Comparison of ENCODE assay signal across 16 cellular contexts in the genomic region with DNA sequence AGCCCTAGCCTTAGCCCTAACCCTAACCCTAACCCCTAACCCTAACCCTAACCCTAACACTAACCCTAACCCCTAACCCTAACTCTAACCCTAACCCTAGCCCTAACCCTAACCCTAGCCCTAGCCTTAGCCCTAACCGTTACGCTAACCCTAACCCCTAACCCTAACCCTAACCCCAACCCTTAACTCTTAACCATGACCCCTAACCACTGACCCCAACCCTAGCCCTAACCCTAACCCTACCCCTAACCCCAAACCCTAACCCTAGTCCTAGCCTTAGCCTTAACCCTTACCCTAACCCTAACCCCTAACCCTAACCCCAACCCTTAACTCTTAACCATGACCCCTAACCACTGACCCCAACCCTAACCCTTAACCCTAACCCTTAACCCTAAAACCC. TPM values are rescaled to one million over a fixed set of nuclear protein-coding genes. Genes with fewer than 3 reads are reported as not detected.
"Had no signal": no experiment of that assay in that cellular context is flagged by ENCODE, and none has a peak within 500 bp of the region (broad histone marks: within the 10 kb centered on the region; RNA-seq: fewer than 3 reads in every experiment).

No MANE protein-coding gene starts in this region.

RNA-seq across cellular contexts. Expression of a gene that starts 14.2 kb away (rescaled TPM):
- total RNA-seq: cerebellum; esophagus muscularis mucosa; fibroblast of lung; heart left ventricle; hepatocyte; left lobe of liver; liver; lung; natural killer cell treated with Interleukin-12 subunit alpha and Interleukin-12 subunit beta and Interleukin-15 and Interleukin-18, amount 100 ng/mL, for 72 hours; neural crest cell; osteocyte; right atrium auricular region; sigmoid colon; skeletal muscle tissue; stomach; urinary bladder had no signal
- polyA plus RNA-seq: heart left ventricle, liver had no signal
